In genomic region chr15:85556618-85556895, GRCh38 we compare ENCODE assay signal across 21 cellular contexts.
DNase-seq lines count a peak whose midpoint lies in the region; ATAC-seq and TF ChIP-seq lines count a peak whose summit lies in the region.
"Had no signal": no experiment of that assay in that cellular context is flagged by ENCODE, and none has a peak within 500 bp of the region (broad histone marks: within the 10 kb centered on the region; RNA-seq: fewer than 3 reads in every experiment).

No MANE protein-coding gene starts in this region.

- H3K4me1 ChIP-seq in lung (ENCODE audit: control insufficient read depth in 2 of 2, insufficient read depth in 2 of 2, low read length in 2 of 2) = peaks cover 2 to 20% of the 10 kb centered on the region in 2 donors
- H3K4me1 ChIP-seq: colonic mucosa, prostate gland, SJSA1 had no signal

- peak overlapping the region; percentile 0 for H3K4me3 Mint-ChIP-seq in T-helper 1 cell treated with Interleukin-12 subunit alpha and Interleukin-12 subunit beta and Interleukin-4 antibody, amounts not matched to agents 30 μg/mL and 1 μg/mL, for 36 hours
- H3K4me3 Mint-ChIP-seq in activated naive CD8-positive, alpha-beta T cell treated with anti-CD3 and anti-CD28 coated beads, Interleukin-2, amount 10 ng/mL, durations not matched to agents 7 days and 5 days = peak overlapping the region; percentile 12
- H3K4me3 Mint-ChIP-seq: neural crest cell had no signal

- TF ChIP-seq CTCF in HL-60 (IDR thresholded peaks at IDR 0.05; ENCODE audit: insufficient read depth, low read length) = no peak
- no peak for TF ChIP-seq CTCF in lung (IDR thresholded peaks at IDR 0.05; ENCODE audit: control extremely low read depth, extremely low read depth)

- ATAC-seq in activated naive CD8-positive, alpha-beta T cell treated with anti-CD3 and anti-CD28 coated beads, Interleukin-2, amount 10 ng/mL, durations not matched to agents 7 days and 5 days (ENCODE audit: low read depth) = no peak
- ATAC-seq in lung (ENCODE audit: insufficient read depth, low FRiP score) = peak; percentile 38

- peak overlapping the region; percentile 17 for H3K27ac Mint-ChIP-seq in T-helper 1 cell treated with Interleukin-12 subunit alpha and Interleukin-12 subunit beta and Interleukin-4 antibody, amounts not matched to agents 30 μg/mL and 1 μg/mL, for 36 hours
- peak overlapping the region; percentile 3 for H3K27ac Mint-ChIP-seq in activated naive CD8-positive, alpha-beta T cell treated with anti-CD3 and anti-CD28 coated beads, Interleukin-2, amount 10 ng/mL, durations not matched to agents 7 days and 5 days

- WGBS in lung, 2 donors = 72 to 87% methylated on average over 2 of the region's 2 CpGs

- no peaks in the 10 kb centered on the region for H3K27me3 ChIP-seq in HL-60 (ENCODE audit: insufficient read depth, poor library complexity, severe bottlenecking)
- no peaks in the 10 kb centered on the region for H3K27me3 ChIP-seq in lung (ENCODE audit: control insufficient read depth, insufficient read depth)
- H3K27me3 ChIP-seq: colonic mucosa, hepatocyte, SJSA1 had no signal

- peak overlapping the region; percentile 36 for H3K4me3 ChIP-seq in HL-60 (replicated peaks; ENCODE audit: insufficient read depth, low read length)
- H3K4me3 ChIP-seq in lung = no peak overlapping the region
- H3K4me3 ChIP-seq: colonic mucosa, hepatocyte, prostate gland, SJSA1 had no signal

- POLR2A ChIA-PET in activated naive CD8-positive, alpha-beta T cell treated with anti-CD3 and anti-CD28 coated beads, Interleukin-2, amount 10 ng/mL, durations not matched to agents 7 days and 5 days (lab: Charles Lee) = interaction anchor here (3.0 kb wide), 1 partner anchor 24 kb away, joined by 8 read pairs; no protein-coding TSS in a partner anchor

- H3K36me3 ChIP-seq in lung (ENCODE audit: control insufficient read depth in 2 of 2, insufficient read depth in 2 of 2, low read length in 2 of 2) = peaks cover 0 to 2% of the 10 kb centered on the region in 2 donors
- H3K36me3 ChIP-seq: colonic mucosa, prostate gland had no signal

- H3K27ac ChIP-seq in HL-60 (replicated peaks) (no peak overlapping the region), lung (ENCODE audit: low read depth in 1 of 2, low read length in 1 of 2) (peak overlapping the region in 1 of 2 donors; percentile 21)
- H3K27ac ChIP-seq: colonic mucosa, hepatocyte, SJSA1 had no signal

- H3K27me3 Mint-ChIP-seq in T-helper 1 cell treated with Interleukin-12 subunit alpha and Interleukin-12 subunit beta and Interleukin-4 antibody, amounts not matched to agents 30 μg/mL and 1 μg/mL, for 36 hours (ENCODE audit: low read depth) = no peaks in the 10 kb centered on the region
- no peaks in the 10 kb centered on the region for H3K27me3 Mint-ChIP-seq in activated naive CD8-positive, alpha-beta T cell treated with anti-CD3 and anti-CD28 coated beads, Interleukin-2, amount 10 ng/mL, durations not matched to agents 7 days and 5 days

- DNase-seq in T-helper 1 cell = no peak
- DNase-seq in HL-60 (ENCODE audit: low read depth in 1 of 2, low spot score in 1 of 2) = no peak
- no peak for DNase-seq in activated naive CD8-positive, alpha-beta T cell treated with anti-CD3 and anti-CD28 coated beads, Interleukin-2, amount 10 ng/mL, durations not matched to agents 7 days and 5 days
- no peak for DNase-seq in lung (ENCODE audit: low spot score)
- no peak for DNase-seq in ureter (ENCODE audit: low spot score)
- no peak for DNase-seq in NCI-H2227 (lab: John Stamatoyannopoulos, UW; ENCODE audit: unreplicated experiment)
- no peak for DNase-seq in DMS 273 treated with DMSO at 0.1 percent for 48 hours (lab: John Stamatoyannopoulos, UW)
- DNase-seq: 8988T, activated gamma-delta T cell, Calu3, colonic mucosa, islet precursor cell, mesendoderm, NCI-H1417, NCI-H748 treated with DMSO at 0.1 percent for 48 hours, T-helper 2 cell had no signal

- peaks cover 32% of the 10 kb centered on the region for H3K4me1 Mint-ChIP-seq in T-helper 1 cell treated with Interleukin-12 subunit alpha and Interleukin-12 subunit beta and Interleukin-4 antibody, amounts not matched to agents 30 μg/mL and 1 μg/mL, for 36 hours (ENCODE audit: low read depth)
- peaks cover 35% of the 10 kb centered on the region for H3K4me1 Mint-ChIP-seq in activated naive CD8-positive, alpha-beta T cell treated with anti-CD3 and anti-CD28 coated beads, Interleukin-2, amount 10 ng/mL, durations not matched to agents 7 days and 5 days

- H3K9me3 ChIP-seq in lung (ENCODE audit: control insufficient read depth in 2 of 2, insufficient read depth in 1 of 2, low read length in 1 of 2) = no peaks in the 10 kb centered on the region
- H3K9me3 ChIP-seq: colonic mucosa, prostate gland, SJSA1 had no signal

- peaks cover 8% of the 10 kb centered on the region for H3K36me3 Mint-ChIP-seq in T-helper 1 cell treated with Interleukin-12 subunit alpha and Interleukin-12 subunit beta and Interleukin-4 antibody, amounts not matched to agents 30 μg/mL and 1 μg/mL, for 36 hours (ENCODE audit: low read depth)
- peaks cover 16% of the 10 kb centered on the region for H3K36me3 Mint-ChIP-seq in activated naive CD8-positive, alpha-beta T cell treated with anti-CD3 and anti-CD28 coated beads, Interleukin-2, amount 10 ng/mL, durations not matched to agents 7 days and 5 days

- H3K9me3 Mint-ChIP-seq in T-helper 1 cell treated with Interleukin-12 subunit alpha and Interleukin-12 subunit beta and Interleukin-4 antibody, amounts not matched to agents 30 μg/mL and 1 μg/mL, for 36 hours = no peaks in the 10 kb centered on the region
- H3K9me3 Mint-ChIP-seq in activated naive CD8-positive, alpha-beta T cell treated with anti-CD3 and anti-CD28 coated beads, Interleukin-2, amount 10 ng/mL, durations not matched to agents 7 days and 5 days = no peaks in the 10 kb centered on the region
- H3K9me3 Mint-ChIP-seq: neural crest cell had no signal
